ENCODE assay signal across 1 cellular context in genomic region chr1:196649990-196650389, GRCh38.
TF ChIP-seq lines count a peak whose summit lies in the region.

No MANE protein-coding gene starts in this region.

TF ChIP-seq in K562, 482 proteins besides CTCF, POLR2A, EP300 and RAD21:
- TF ChIP-seq NCOA1 (IDR thresholded peaks at IDR 0.05; ENCODE audit: low read depth) (no peak), MAFG (tag; conservative IDR thresholded peaks at IDR 0.05) (peak; percentile 74), MEIS2 (IDR thresholded peaks at IDR 0.05; ENCODE audit: partially characterized antibody) (peak; percentile 70), MBD2 (IDR thresholded peaks at IDR 0.05; ENCODE audit: borderline replicate concordance, low read depth) (0 out of 2 replicates have a peak, but pooled peaks have one; percentile 29), NFE2 (IDR thresholded peaks at IDR 0.05; ENCODE audit: low read depth) (peak; percentile 85), TAF9B (IDR thresholded peaks at IDR 0.05; ENCODE audit: partially characterized antibody) (peak; percentile 60), TAF7 (tag; IDR thresholded peaks at IDR 0.05) (peak; percentile 75), TBP (optimal IDR thresholded peaks at IDR 0.05; ENCODE audit: low read depth, low read length) (peak; percentile 49), ZNF316 (IDR thresholded peaks at IDR 0.05) (peak; percentile 67), TEAD2 (tag; IDR thresholded peaks at IDR 0.05) (no peak), NFRKB (IDR thresholded peaks at IDR 0.05; ENCODE audit: low read depth) (0 out of 2 replicates have a peak, but pooled peaks have one; percentile 33), ZNF766 (CRISPR knock-in tag; conservative IDR thresholded peaks at IDR 0.05) (0 out of 2 replicates have a peak, but pooled peaks have one; percentile 16), NR2C1 (IDR thresholded peaks at IDR 0.05) (no peak), NR2C1 (tag; IDR thresholded peaks at IDR 0.05) (peak; percentile 22; the same call in 1 of the 2 replicates), ATF1 (CRISPR knock-in tag; IDR thresholded peaks at IDR 0.05) (no peak), ATF1 (tag; IDR thresholded peaks at IDR 0.05) (peak; percentile 32; the same call in 1 of the 2 replicates), C11orf30 (IDR thresholded peaks at IDR 0.05; ENCODE audit: low read depth) (peak; percentile 68), CTBP1 (IDR thresholded peaks at IDR 0.05; ENCODE audit: borderline replicate concordance) (peak; percentile 74), ESRRA (IDR thresholded peaks at IDR 0.05; ENCODE audit: borderline replicate concordance, low read depth) (peak; percentile 95), CBFA2T2 (conservative IDR thresholded peaks at IDR 0.05) (no peak), POLR2G (IDR thresholded peaks at IDR 0.05; ENCODE audit: low read depth, low read length) (peak; percentile 38; the same call in 1 of the 2 replicates), SRSF7 (optimal IDR thresholded peaks at IDR 0.05; ENCODE audit: low read depth, low read length) (no peak), YY1 (IDR thresholded peaks at IDR 0.05; ENCODE audit: borderline replicate concordance in 1 of 3, control insufficient read depth in 1 of 3, extremely low read depth in 1 of 3, insufficient read depth in 3 of 3, insufficient read length in 1 of 3, insufficient replicate concordance in 2 of 3, low read depth in 1 of 3, low read length in 2 of 3) (peak in 1 of 3 experiments; percentile 49), TAF1 (IDR thresholded peaks at IDR 0.05; ENCODE audit: control insufficient read depth, extremely low read depth, insufficient read depth, low read length, severe bottlenecking) (peak; percentile 79), CXXC5 (CRISPR knock-in tag; IDR thresholded peaks at IDR 0.05) (0 out of 2 replicates have a peak, but pooled peaks have one; percentile 5), PKNOX1 (IDR thresholded peaks at IDR 0.05) (peak; percentile 77), MCM7 (IDR thresholded peaks at IDR 0.05) (no peak), ETV5 (CRISPR knock-in tag; IDR thresholded peaks at IDR 0.05; ENCODE audit: low read depth) (no peak), MAFF (IDR thresholded peaks at IDR 0.05; ENCODE audit: low read length) (0 out of 2 replicates have a peak, but pooled peaks have one; percentile 11), RBFOX2 (IDR thresholded peaks at IDR 0.05; ENCODE audit: low read depth, low read length) (peak; percentile 44; the same call in 1 of the 2 replicates)
- TF ChIP-seq, protein P1, sequence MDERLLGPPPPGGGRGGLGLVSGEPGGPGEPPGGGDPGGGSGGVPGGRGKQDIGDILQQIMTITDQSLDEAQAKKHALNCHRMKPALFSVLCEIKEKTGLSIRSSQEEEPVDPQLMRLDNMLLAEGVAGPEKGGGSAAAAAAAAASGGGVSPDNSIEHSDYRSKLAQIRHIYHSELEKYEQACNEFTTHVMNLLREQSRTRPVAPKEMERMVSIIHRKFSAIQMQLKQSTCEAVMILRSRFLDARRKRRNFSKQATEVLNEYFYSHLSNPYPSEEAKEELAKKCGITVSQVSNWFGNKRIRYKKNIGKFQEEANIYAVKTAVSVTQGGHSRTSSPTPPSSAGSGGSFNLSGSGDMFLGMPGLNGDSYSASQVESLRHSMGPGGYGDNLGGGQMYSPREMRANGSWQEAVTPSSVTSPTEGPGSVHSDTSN (CRISPR knock-in tag; IDR thresholded peaks at IDR 0.05; ENCODE audit: low read depth) = no peak
- TF ChIP-seq, protein P1 (tag; conservative IDR thresholded peaks at IDR 0.05; ENCODE audit: low read depth) = peak; percentile 80
